Comparison of ENCODE assay signal across 22 cellular contexts in genomic region chr10:23073527-23073926, GRCh38.
"Had no signal": no experiment of that assay in that cellular context is flagged by ENCODE, and none has a peak within 500 bp of the region (broad histone marks: within the 10 kb centered on the region; RNA-seq: fewer than 3 reads in every experiment).

No MANE protein-coding gene starts in this region.

- DNase-seq: effector memory CD4-positive, alpha-beta T cell; glutamatergic neuron; immature natural killer cell; left colon; left ventricle myocardium superior; mesenchymal stem cell; natural killer cell; occipital lobe; retina; right lobe of liver; spleen; stimulated activated CD4-positive, alpha-beta T cell treated with anti-CD3 and anti-CD28 coated beads, Interleukin-15, amount 100 ng/mL, for 24 hours; stimulated activated CD4-positive, alpha-beta T cell treated with anti-CD3 and anti-CD28 coated beads, Interleukin-2, amount 100 ng/mL, for 24 hours; stimulated activated CD4-positive, alpha-beta T cell treated with anti-CD3 and anti-CD28 coated beads, Interleukin-4, amount 100 ng/mL, for 4 hours; stimulated activated naive CD4-positive, alpha-beta T cell treated with Interleukin-2 at 50 U/mL for 16 hours had no signal

- H3K4me3 ChIP-seq: esophagus muscularis mucosa, gastroesophageal sphincter, lung, neural progenitor cell, prostate gland, right lobe of liver, spleen had no signal

- H3K9ac ChIP-seq: neural progenitor cell, parathyroid adenoma had no signal

- H3K27me3 ChIP-seq: esophagus muscularis mucosa, gastroesophageal sphincter, neural progenitor cell had no signal

- H3K4me2 ChIP-seq: neural progenitor cell had no signal

- H3K9me3 ChIP-seq: esophagus muscularis mucosa, gastroesophageal sphincter, prostate gland, right lobe of liver, spleen had no signal

- H2AFZ ChIP-seq: neural progenitor cell, parathyroid adenoma had no signal

- H3K4me1 ChIP-seq: neural progenitor cell, parathyroid adenoma, prostate gland had no signal

- H3K36me3 ChIP-seq: esophagus muscularis mucosa, gastroesophageal sphincter, neural progenitor cell, prostate gland, right lobe of liver, spleen had no signal

- H3K79me2 ChIP-seq: parathyroid adenoma had no signal

- H3K27ac ChIP-seq: epithelial cell of prostate, esophagus muscularis mucosa, gastroesophageal sphincter, neural progenitor cell, parathyroid adenoma, prostate gland had no signal

- ATAC-seq: gastroesophageal sphincter, left colon, left ventricle myocardium superior, natural killer cell had no signal
